ENCODE assay signal across 21 cellular contexts in genomic region chr17:79911430-79912399, GRCh38.
"Had no signal": no experiment of that assay in that cellular context is flagged by ENCODE, and none has a peak within 500 bp of the region (broad histone marks: within the 10 kb centered on the region; RNA-seq: fewer than 3 reads in every experiment).

No MANE protein-coding gene starts in this region.

- H3K79me2 ChIP-seq: hepatocyte had no signal

- H3K4me1 ChIP-seq: gastroesophageal sphincter, uterus had no signal

- H3K27me3 ChIP-seq: dorsolateral prefrontal cortex, hepatocyte, uterus had no signal

- H3K9me3 Mint-ChIP-seq: activated CD8-positive, alpha-beta T cell treated with anti-CD3 and anti-CD28 coated beads for 36 hours; activated naive CD4-positive, alpha-beta T cell treated with anti-CD3 and anti-CD28 coated beads, Interleukin-2, amount 50 U/mL, for 24 hours; activated T-cell treated with anti-CD3 and anti-CD28 coated beads, Interleukin-2, amount 50 U/mL, for 4 hours; activated T-helper 17 cell treated with anti-CD3 and anti-CD28 coated beads, Interleukin-2, amount 50 U/mL, for 72 hours; natural killer cell had no signal

- ATAC-seq: activated CD8-positive, alpha-beta T cell treated with anti-CD3 and anti-CD28 coated beads for 36 hours; activated T-cell treated with anti-CD3 and anti-CD28 coated beads, Interleukin-2, amount 50 U/mL, for 4 hours; activated T-helper 17 cell treated with anti-CD3 and anti-CD28 coated beads, Interleukin-2, amount 50 U/mL, for 72 hours; gastroesophageal sphincter; left colon; natural killer cell; SK-N-SH treated with all-trans-retinoic acid at 6 μM for 48 hours had no signal

- H3K27ac Mint-ChIP-seq: activated CD8-positive, alpha-beta T cell treated with anti-CD3 and anti-CD28 coated beads for 36 hours; activated naive CD4-positive, alpha-beta T cell treated with anti-CD3 and anti-CD28 coated beads, Interleukin-2, amount 50 U/mL, for 24 hours; activated T-helper 17 cell treated with anti-CD3 and anti-CD28 coated beads, Interleukin-2, amount 50 U/mL, for 72 hours; natural killer cell had no signal

- FAIRE-seq: bronchial epithelial cell, keratinocyte had no signal

- H3K4me1 Mint-ChIP-seq: activated naive CD4-positive, alpha-beta T cell treated with anti-CD3 and anti-CD28 coated beads, Interleukin-2, amount 50 U/mL, for 24 hours; activated T-helper 17 cell treated with anti-CD3 and anti-CD28 coated beads, Interleukin-2, amount 50 U/mL, for 72 hours; natural killer cell had no signal

- H3K4me2 ChIP-seq: hepatocyte had no signal

- H3K36me3 Mint-ChIP-seq: activated naive CD4-positive, alpha-beta T cell treated with anti-CD3 and anti-CD28 coated beads, Interleukin-2, amount 50 U/mL, for 24 hours; natural killer cell had no signal

- H3K27ac ChIP-seq: coronary artery, dorsolateral prefrontal cortex, gastroesophageal sphincter, hepatocyte, suprapubic skin, tibial artery, uterus had no signal

- H3K9me3 ChIP-seq: gastroesophageal sphincter, suprapubic skin, tibial artery, uterus had no signal

- H2AFZ ChIP-seq: hepatocyte had no signal

- DNase-seq: activated CD4-positive, alpha-beta T cell treated with anti-CD3 and anti-CD28 coated beads for 1 hour; activated CD4-positive, alpha-beta T cell treated with anti-CD3 and anti-CD28 coated beads, Interleukin-2, amount 50 U/mL, for 1 hour; activated CD8-positive, alpha-beta T cell treated with anti-CD3 and anti-CD28 coated beads for 36 hours; activated T-cell treated with anti-CD3 and anti-CD28 coated beads, Interleukin-2, amount 50 U/mL, for 4 hours; dorsolateral prefrontal cortex; effector memory CD4-positive, alpha-beta T cell; natural killer cell; stimulated activated naive CD4-positive, alpha-beta T cell; T-helper 2 cell; tibial artery; uterus had no signal

- H3K4me3 ChIP-seq: coronary artery, dorsolateral prefrontal cortex, gastroesophageal sphincter, hepatocyte, suprapubic skin, tibial artery, uterus had no signal

- H3K36me3 ChIP-seq: gastroesophageal sphincter, suprapubic skin, tibial artery, uterus had no signal

- H3K4me3 Mint-ChIP-seq: activated CD8-positive, alpha-beta T cell treated with anti-CD3 and anti-CD28 coated beads for 36 hours; activated naive CD4-positive, alpha-beta T cell treated with anti-CD3 and anti-CD28 coated beads, Interleukin-2, amount 50 U/mL, for 24 hours; activated T-cell treated with anti-CD3 and anti-CD28 coated beads, Interleukin-2, amount 50 U/mL, for 4 hours; activated T-helper 17 cell treated with anti-CD3 and anti-CD28 coated beads, Interleukin-2, amount 50 U/mL, for 72 hours; natural killer cell had no signal
